In genomic region chr1:204357551-204357950, GRCh38 we compare ENCODE assay signal across 11 cellular contexts. TPM values are rescaled to one million over a fixed set of nuclear protein-coding genes. Genes with fewer than 3 reads are reported as not detected.
DNase-seq lines count a peak whose midpoint lies in the region; ATAC-seq, FAIRE-seq and TF ChIP-seq lines count a peak whose summit lies in the region.
"Had no signal": no experiment of that assay in that cellular context is flagged by ENCODE, and none has a peak within 500 bp of the region (broad histone marks: within the 10 kb centered on the region; RNA-seq: fewer than 3 reads in every experiment).

No MANE protein-coding gene starts in this region.

- H3K27me3 ChIP-seq in GM12878 (replicated peaks in 1 of 2; ENCODE audit: control insufficient read depth in 2 of 2, insufficient read depth in 2 of 2, low read length in 1 of 2) = peaks cover 0 to 2% of the 10 kb centered on the region in 2 experiments; a peak in 3 of 4 replicates

- no peaks in the 10 kb centered on the region for H3K9me3 ChIP-seq in GM12878 (replicated peaks; ENCODE audit: control insufficient read depth, insufficient read depth, low read length)
- H3K9me3 ChIP-seq: thoracic aorta had no signal

- no peak for TF ChIP-seq RAD21 in GM12878 (IDR thresholded peaks at IDR 0.05; ENCODE audit: insufficient read depth, low read depth, low read length)

- no peak overlapping the region for H3K27ac Mint-ChIP-seq in stimulated activated naive B cell treated with anti-CD40 and anti-IgM and Interleukin-4, amounts not matched to agents 10 μg/mL and 1 μg/mL and 100 μg/mL, for 72 hours
- H3K27ac Mint-ChIP-seq in stimulated activated naive CD8-positive, alpha-beta T cell treated with anti-CD3 and anti-CD28 coated beads, Interleukin-15, amount 100 ng/mL, for 72 hours = peak overlapping the region in 1 of 2 donors; percentile 84

- DNase-seq in MV-4-11 (lab: John Stamatoyannopoulos, UW) (peak; percentile 85), GM12878 (ENCODE audit: low read depth, low spot score) (no peak), inferior parietal cortex (ENCODE audit: extremely low spot score) (peak; percentile 56), GM10248 (ENCODE audit: extremely low spot score) (no peak)
- peak; percentile 26 for DNase-seq in stimulated activated naive B cell treated with anti-CD40 and anti-IgM and Interleukin-4, amounts not matched to agents 10 μg/mL and 1 μg/mL and 100 μg/mL, for 72 hours
- DNase-seq in stimulated activated naive CD8-positive, alpha-beta T cell treated with anti-CD3 and anti-CD28 coated beads, Interleukin-15, amount 100 ng/mL, for 72 hours = no peak
- no peak for DNase-seq in stimulated activated CD4-positive, alpha-beta T cell treated with anti-CD3 and anti-CD28 coated beads, Interleukin-4, amount 100 ng/mL, for 24 hours
- DNase-seq: DMS79 treated with DMSO at 0.1 percent for 48 hours, NCI-H345 had no signal

- H3K9ac ChIP-seq in GM12878 (ENCODE audit: control insufficient read depth, insufficient read depth, low read length) = no peak overlapping the region

- in situ Hi-C loops in GM12878 (cut with MboI) = no loop called here

- ATAC-seq in GM12878 = 0 out of 3 replicates have a peak, but pooled peaks have one; percentile 21
- ATAC-seq in stimulated activated naive B cell treated with anti-CD40 and anti-IgM and Interleukin-4, amounts not matched to agents 10 μg/mL and 1 μg/mL and 100 μg/mL, for 72 hours (replicated peaks) = peak; percentile 69 to 74
- ATAC-seq in HG03097 (IDR thresholded peaks at IDR 0.05; ENCODE audit: low FRiP score, unreplicated experiment) = no peak
- no peak for ATAC-seq in stimulated activated naive CD8-positive, alpha-beta T cell treated with anti-CD3 and anti-CD28 coated beads, Interleukin-15, amount 100 ng/mL, for 72 hours

- POLR2A ChIA-PET in GM12878 (lab: Charles Lee) (no interaction called here), GM10248 (lab: Yijun Ruan, JAX) (no interaction called here)

- BruUV-seq in GM12878 (replicated peaks; lab: Mats Ljungman, UMichigan) = no TSS peak

- H2AFZ ChIP-seq in GM12878 (ENCODE audit: control insufficient read depth, low read depth, low read length) = no peak overlapping the region

- FAIRE-seq in GM12878 (lab: Jason Lieb, UNC) = no peak

- no peak for TF ChIP-seq POLR2A in GM12878 (IDR thresholded peaks at IDR 0.05; ENCODE audit: low read depth, low read length)

- CTCF ChIA-PET in GM12878 (lab: Yijun Ruan, JAX) (interaction anchor here (0.7 to 9.4 kb wide), 7 partner anchors 9 to 194 kb away, joined by 3 to 195 read pairs (median 3); partner anchors contain the start of gene REN), GM10248 (lab: Yijun Ruan, JAX) (interaction anchor here (0.9 to 1.0 kb wide), 2 partner anchors 11 to 195 kb away, joined by 3 read pairs; no protein-coding TSS in a partner anchor)

- no peak for TF ChIP-seq EP300 in GM12878 (IDR thresholded peaks at IDR 0.05; ENCODE audit: borderline replicate concordance in 1 of 2, control insufficient read depth in 1 of 2, low read depth in 2 of 2, low read length in 2 of 2)

- RAD21 ChIA-PET in GM12878 (lab: Charles Lee; ENCODE audit: unreplicated experiment) = interaction anchor here (0.7 to 7.2 kb wide), 6 partner anchors 12 to 195 kb away, joined by 3 to 72 read pairs (median 3); no protein-coding TSS in a partner anchor

- H3K4me3 Mint-ChIP-seq in stimulated activated naive B cell treated with anti-CD40 and anti-IgM and Interleukin-4, amounts not matched to agents 10 μg/mL and 1 μg/mL and 100 μg/mL, for 72 hours = no peak overlapping the region
- no peak overlapping the region for H3K4me3 Mint-ChIP-seq in stimulated activated naive CD8-positive, alpha-beta T cell treated with anti-CD3 and anti-CD28 coated beads, Interleukin-15, amount 100 ng/mL, for 72 hours

- SMC1A ChIA-PET in GM12878 (lab: Charles Lee; ENCODE audit: uncharacterized antibody, unreplicated experiment) = interaction anchor here (0.7 to 1.1 kb wide), 3 partner anchors 34 to 143 kb away, joined by 3 to 8 read pairs (median 3); no protein-coding TSS in a partner anchor

- no peak overlapping the region for H3K4me3 ChIP-seq in GM12878
- H3K4me3 ChIP-seq: thoracic aorta had no signal

- H3K4me1 ChIP-seq in GM12878 (ENCODE audit: control insufficient read depth, insufficient read depth, low read length) = no peaks in the 10 kb centered on the region

- TF ChIP-seq CTCF in GM12878 (IDR thresholded peaks at IDR 0.05 in 2 of 3, conservative IDR thresholded peaks at IDR 0.05 in 1 of 3; ENCODE audit: control insufficient read depth in 2 of 3, extremely low read depth in 1 of 3, insufficient read depth in 1 of 3, low read depth in 3 of 3, low read length in 3 of 3) = no peak
- TF ChIP-seq CTCF in GM10248 (IDR thresholded peaks at IDR 0.05; ENCODE audit: control extremely low read depth, extremely low read depth, low read depth, missing control alignments) = no peak

- no peak overlapping the region for H3K4me2 ChIP-seq in GM12878 (ENCODE audit: control insufficient read depth, insufficient read depth)

- no peaks in the 10 kb centered on the region for H3K36me3 ChIP-seq in GM12878 (ENCODE audit: control insufficient read depth in 2 of 2, insufficient read depth in 2 of 2, low read length in 1 of 2)
- H3K36me3 ChIP-seq: thoracic aorta had no signal

- H3K27me3 Mint-ChIP-seq in stimulated activated naive B cell treated with anti-CD40 and anti-IgM and Interleukin-4, amounts not matched to agents 10 μg/mL and 1 μg/mL and 100 μg/mL, for 72 hours = peaks cover 22 to 45% of the 10 kb centered on the region in 2 donors
- peaks cover 34% of the 10 kb centered on the region for H3K27me3 Mint-ChIP-seq in stimulated activated naive CD8-positive, alpha-beta T cell treated with anti-CD3 and anti-CD28 coated beads, Interleukin-15, amount 100 ng/mL, for 72 hours

- H3K36me3 Mint-ChIP-seq in stimulated activated naive B cell treated with anti-CD40 and anti-IgM and Interleukin-4, amounts not matched to agents 10 μg/mL and 1 μg/mL and 100 μg/mL, for 72 hours = no peaks in the 10 kb centered on the region

- H3K4me1 Mint-ChIP-seq in stimulated activated naive B cell treated with anti-CD40 and anti-IgM and Interleukin-4, amounts not matched to agents 10 μg/mL and 1 μg/mL and 100 μg/mL, for 72 hours = peaks cover 11 to 18% of the 10 kb centered on the region in 2 donors
- peaks cover 28% of the 10 kb centered on the region for H3K4me1 Mint-ChIP-seq in stimulated activated naive CD8-positive, alpha-beta T cell treated with anti-CD3 and anti-CD28 coated beads, Interleukin-15, amount 100 ng/mL, for 72 hours

- no peaks in the 10 kb centered on the region for H4K20me1 ChIP-seq in GM12878 (ENCODE audit: control insufficient read depth, insufficient read depth)

- intact Hi-C loops in GM12878 (cut with micrococcal nuclease; ENCODE audit: unreplicated experiment) = no loop called here

- 22% methylated on average over 14 of the region's 14 CpGs for WGBS in GM12878 (ENCODE audit: insufficient coverage, insufficient replicate concordance, low lambda C conversion rate, missing lambda C conversion rate)

- no peaks in the 10 kb centered on the region for H3K9me3 Mint-ChIP-seq in stimulated activated naive B cell treated with anti-CD40 and anti-IgM and Interleukin-4, amounts not matched to agents 10 μg/mL and 1 μg/mL and 100 μg/mL, for 72 hours
- H3K9me3 Mint-ChIP-seq in stimulated activated naive CD8-positive, alpha-beta T cell treated with anti-CD3 and anti-CD28 coated beads, Interleukin-15, amount 100 ng/mL, for 72 hours = no peaks in the 10 kb centered on the region

- no peak overlapping the region for H3K27ac ChIP-seq in GM12878 (ENCODE audit: control insufficient read depth, insufficient read depth)
- H3K27ac ChIP-seq: thoracic aorta had no signal

- H3K79me2 ChIP-seq in GM12878 (ENCODE audit: control insufficient read depth, insufficient read depth, low read length) = no peaks in the 10 kb centered on the region

RNA-seq across cellular contexts. Expression of gene PLEKHA6, which starts 2.2 kb away (rescaled TPM):
- total RNA-seq in GM12878 (2013; cell fraction: nucleolus; rRNA removed) = 1.4 and 1.6 TPM in 2 replicates
- total RNA-seq in GM12878 (2014; rRNA removed) = 0.05 and 0.11 TPM in 2 replicates
- total RNA-seq in GM12878 (2014; rRNA removed; fragmentation: Illumina TruSeq; extraction: Trizol) = 0.05 and 0.27 TPM in 2 replicates
- 0.21 and 0.69 TPM in 2 replicates for total RNA-seq in GM12878 (2021)
- 0.04 TPM for polyA plus RNA-seq in GM12878 (2011; ENCODE audit: low read depth)
- polyA plus RNA-seq in GM12878 (2011; rRNA removed) = 0.33 and 0.81 TPM in 2 replicates
- polyA plus RNA-seq in GM12878 (2011; cell fraction: cytosol; rRNA removed) = 0.47 and 1.3 TPM in 2 replicates
- polyA plus RNA-seq in GM12878 (2011; cell fraction: nucleus; rRNA removed) = 3.2 and 4.6 TPM in 2 replicates
- polyA plus RNA-seq in GM12878 (2012) = 0.04 and 0.36 TPM in 2 replicates
- 0.04 and 0.06 TPM in 2 replicates for polyA plus RNA-seq in GM12878 (2014; fragmentation: Illumina TruSeq; extraction: Trizol)
- not detected for polyA plus RNA-seq in GM12878 (2014; fragmentation: Nextera tagmentation; extraction: Ambion mirVana)
- 0.04 and 0.14 TPM in 2 replicates for polyA plus RNA-seq in GM12878 (2014; rRNA removed)
- polyA plus RNA-seq in GM12878 (2016; fragmentation: Nextera tagmentation; extraction: Ambion mirVana) = not detected
- polyA minus RNA-seq in GM12878 (2011; rRNA and poly(A)+ RNA removed) = 0.51 and 1.3 TPM in 2 replicates
- polyA minus RNA-seq in GM12878 (2011; cell fraction: cytosol; rRNA and poly(A)+ RNA removed) = 0.67 and 2.7 TPM in 2 replicates
- 1.2 and 4.6 TPM in 2 replicates for polyA minus RNA-seq in GM12878 (2011; cell fraction: nucleus; rRNA and poly(A)+ RNA removed)

RNA-seq across cellular contexts. Expression of gene PPP1R15B, which starts 54.1 kb away (rescaled TPM):
- total RNA-seq in GM12878 (2013; cell fraction: nucleolus; rRNA removed) = 43.0 and 45.9 TPM in 2 replicates
- 34.8 TPM in 2 replicates for total RNA-seq in GM12878 (2014; rRNA removed)
- total RNA-seq in GM12878 (2014; rRNA removed; fragmentation: Illumina TruSeq; extraction: Trizol) = 32.7 and 32.9 TPM in 2 replicates
- 37.7 and 38.1 TPM in 2 replicates for total RNA-seq in GM12878 (2021)
- polyA plus RNA-seq in GM12878 (2011; ENCODE audit: low read depth) = 12.4 TPM
- polyA plus RNA-seq in GM12878 (2011; rRNA removed) = 27.2 and 32.6 TPM in 2 replicates
- polyA plus RNA-seq in GM12878 (2011; cell fraction: cytosol; rRNA removed) = 20.5 and 25.0 TPM in 2 replicates
- 22.0 and 22.6 TPM in 2 replicates for polyA plus RNA-seq in GM12878 (2011; cell fraction: nucleus; rRNA removed)
- polyA plus RNA-seq in GM12878 (2012) = 19.5 and 22.5 TPM in 2 replicates
- 33.4 and 38.5 TPM in 2 replicates for polyA plus RNA-seq in GM12878 (2014; fragmentation: Illumina TruSeq; extraction: Trizol)
- 10 to 100 TPM; 13.9 to 17.1 TPM for polyA plus RNA-seq in GM12878 (2014; fragmentation: Nextera tagmentation; extraction: Ambion mirVana)
- polyA plus RNA-seq in GM12878 (2014; rRNA removed) = 24.8 and 25.8 TPM in 2 replicates
- polyA plus RNA-seq in GM12878 (2016; fragmentation: Nextera tagmentation; extraction: Ambion mirVana) = 10 to 100 TPM; 13.9 to 15.4 TPM
- polyA minus RNA-seq in GM12878 (2011; rRNA and poly(A)+ RNA removed) = 38.9 and 45.2 TPM in 2 replicates
- polyA minus RNA-seq in GM12878 (2011; cell fraction: cytosol; rRNA and poly(A)+ RNA removed) = 21.4 and 24.6 TPM in 2 replicates
- polyA minus RNA-seq in GM12878 (2011; cell fraction: nucleus; rRNA and poly(A)+ RNA removed) = 45.8 and 65.4 TPM in 2 replicates

Comparison
In these comparisons a context has a peak if more than half of its experiments do, and no peak if none do; other contexts are left out.
1. DNase-seq: peak in MV-4-11 (single experiment), inferior parietal cortex (single experiment) and stimulated activated naive B cell treated with anti-CD40 and anti-IgM and Interleukin-4, amounts not matched to agents 10 μg/mL and 1 μg/mL and 100 μg/mL, for 72 hours (single experiment); none in GM12878 (single experiment), stimulated activated naive CD8-positive, alpha-beta T cell treated with anti-CD3 and anti-CD28 coated beads, Interleukin-15, amount 100 ng/mL, for 72 hours (0 of 2), GM10248 (single experiment) and stimulated activated CD4-positive, alpha-beta T cell treated with anti-CD3 and anti-CD28 coated beads, Interleukin-4, amount 100 ng/mL, for 24 hours (single experiment).
2. ATAC-seq: peak in GM12878 (single experiment) and stimulated activated naive B cell treated with anti-CD40 and anti-IgM and Interleukin-4, amounts not matched to agents 10 μg/mL and 1 μg/mL and 100 μg/mL, for 72 hours (2 of 2); none in HG03097 (single experiment) and stimulated activated naive CD8-positive, alpha-beta T cell treated with anti-CD3 and anti-CD28 coated beads, Interleukin-15, amount 100 ng/mL, for 72 hours (single experiment).